ENCODE assay signal across 21 cellular contexts in the genomic region with DNA sequence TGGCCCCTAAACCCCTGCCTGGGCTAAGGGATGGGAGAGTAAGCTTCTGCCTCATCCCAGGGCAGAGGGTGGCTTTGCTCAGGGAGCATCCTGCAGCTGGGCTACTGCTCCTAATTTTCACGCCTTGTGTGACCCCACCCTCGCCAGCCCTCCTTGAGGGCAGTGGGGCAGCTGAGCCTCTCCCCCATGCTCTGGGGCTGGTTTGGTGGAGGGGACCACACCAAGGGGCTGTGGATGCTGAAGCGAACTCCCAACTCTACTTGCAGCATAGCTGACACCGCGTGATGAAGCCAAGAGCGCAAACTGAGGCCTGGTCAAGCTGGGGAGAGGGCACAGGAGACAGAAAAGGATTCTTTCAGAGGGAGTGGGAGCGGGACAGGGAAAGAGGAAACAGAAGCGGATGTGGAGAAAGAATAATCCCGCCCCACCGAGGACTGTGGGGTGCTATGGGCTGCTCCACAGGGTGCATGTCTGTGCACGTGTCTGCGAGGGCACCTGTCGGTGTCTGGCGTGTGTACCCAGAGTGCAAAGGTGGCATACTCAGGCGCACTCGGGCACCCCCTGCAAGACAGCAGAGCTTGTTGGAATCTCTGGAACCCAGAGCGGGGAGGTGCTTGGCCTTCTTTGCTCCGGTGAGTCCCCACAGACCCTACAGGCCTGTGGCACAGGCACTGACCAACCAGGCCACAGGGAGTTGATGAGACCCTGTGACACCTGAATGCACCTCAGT. TPM values are rescaled to one million over a fixed set of nuclear protein-coding genes. Genes with fewer than 3 reads are reported as not detected.
A peak's percentile ranks its signal among the peaks of the same experiment; 100 is the strongest.
DNase-seq lines count a peak whose midpoint lies in the region; ATAC-seq and TF ChIP-seq lines count a peak whose summit lies in the region.
"Had no signal": no experiment of that assay in that cellular context is flagged by ENCODE, and none has a peak within 500 bp of the region (broad histone marks: within the 10 kb centered on the region; RNA-seq: fewer than 3 reads in every experiment).

No MANE protein-coding gene starts in this region.

- peaks cover 0 to 8% (median 0%) of the 10 kb centered on the region in 11 experiments; a peak in 1 of 22 replicates for H4K20me1 ChIP-seq in BLaER1 treated with 17β-estradiol and CSF1 and Interleukin-3, amounts not matched to agents 10 nM and 100 nM

- no peaks in the 10 kb centered on the region for H3K36me3 ChIP-seq in BLaER1 treated with 17β-estradiol and CSF1 and Interleukin-3, amounts not matched to agents 10 nM and 100 nM
- H3K36me3 ChIP-seq: colonic mucosa, ovary, right atrium auricular region, transverse colon had no signal

- H3K4me3 ChIP-seq in BLaER1 treated with 17β-estradiol and CSF1 and Interleukin-3, amounts not matched to agents 10 nM and 100 nM, result no peak overlapping the region
- no peak overlapping the region for H3K4me3 ChIP-seq in coronary artery
- H3K4me3 ChIP-seq: colonic mucosa, ovary, right atrium auricular region, transverse colon had no signal

- peaks cover 9 to 28% (median 16%) of the 10 kb centered on the region in 10 experiments for H3K4me1 ChIP-seq in BLaER1 treated with 17β-estradiol and CSF1 and Interleukin-3, amounts not matched to agents 10 nM and 100 nM
- H3K4me1 ChIP-seq: colonic mucosa, right atrium auricular region had no signal

- H3K9me3 Mint-ChIP-seq in activated CD4-positive, alpha-beta T cell treated with anti-CD3 and anti-CD28 coated beads, Interleukin-2, amount 10 ng/mL, durations not matched to agents 24 days and 14 days, result peaks cover 9% of the 10 kb centered on the region
- H3K9me3 Mint-ChIP-seq in activated T-helper 1 cell treated with anti-CD3 and anti-CD28 coated beads, Interleukin-12 subunit alpha, Interleukin-12 subunit beta, Interleukin-2, Interleukin-4 antibody, amounts not matched to agents 30 ng/mL and 10 ng/mL and 1 ng/mL, durations not matched to agents 14 hours and 24 hours and 36 hours, result no peaks in the 10 kb centered on the region
- no peaks in the 10 kb centered on the region for H3K9me3 Mint-ChIP-seq in natural killer cell treated with Interleukin-12 subunit alpha and Interleukin-12 subunit beta and Interleukin-15 and Interleukin-18, amount 100 ng/mL, for 72 hours
- H3K9me3 Mint-ChIP-seq: activated B cell treated with CpG ODN at 0.5 μM for 24 hours, brain had no signal

- H3K9ac ChIP-seq in BLaER1 treated with 17β-estradiol and CSF1 and Interleukin-3, amounts not matched to agents 10 nM and 100 nM, result no peak overlapping the region

- H3K4me2 ChIP-seq in BLaER1 treated with 17β-estradiol and CSF1 and Interleukin-3, amounts not matched to agents 10 nM and 100 nM, result peak overlapping the region in 7 of 11 experiments; percentile 62 to 92 (median 74); a peak in 7 of 22 replicates

- no peak overlapping the region for H3K4me3 Mint-ChIP-seq in activated CD4-positive, alpha-beta T cell treated with anti-CD3 and anti-CD28 coated beads, Interleukin-2, amount 10 ng/mL, durations not matched to agents 24 days and 14 days
- peak overlapping the region; percentile 22 for H3K4me3 Mint-ChIP-seq in activated T-helper 1 cell treated with anti-CD3 and anti-CD28 coated beads, Interleukin-12 subunit alpha, Interleukin-12 subunit beta, Interleukin-2, Interleukin-4 antibody, amounts not matched to agents 30 ng/mL and 10 ng/mL and 1 ng/mL, durations not matched to agents 14 hours and 24 hours and 36 hours
- no peak overlapping the region for H3K4me3 Mint-ChIP-seq in natural killer cell treated with Interleukin-12 subunit alpha and Interleukin-12 subunit beta and Interleukin-15 and Interleukin-18, amount 100 ng/mL, for 72 hours
- H3K4me3 Mint-ChIP-seq: activated B cell treated with CpG ODN at 0.5 μM for 24 hours, brain had no signal

- no peak for TF ChIP-seq CTCF in coronary artery (IDR thresholded peaks at IDR 0.05)

- no peak for ATAC-seq in natural killer cell treated with Interleukin-12 subunit alpha and Interleukin-12 subunit beta and Interleukin-15 and Interleukin-18, amount 100 ng/mL, for 72 hours

- H3K9me3 ChIP-seq in BLaER1 treated with 17β-estradiol and CSF1 and Interleukin-3, amounts not matched to agents 10 nM and 100 nM (replicated peaks in 1 of 11), result no peaks in the 10 kb centered on the region
- H3K9me3 ChIP-seq: colonic mucosa, ovary, right atrium auricular region, transverse colon had no signal

- peaks cover 12% of the 10 kb centered on the region for H3K27me3 Mint-ChIP-seq in activated CD4-positive, alpha-beta T cell treated with anti-CD3 and anti-CD28 coated beads, Interleukin-2, amount 10 ng/mL, durations not matched to agents 24 days and 14 days
- peaks cover 18% of the 10 kb centered on the region for H3K27me3 Mint-ChIP-seq in activated T-helper 1 cell treated with anti-CD3 and anti-CD28 coated beads, Interleukin-12 subunit alpha, Interleukin-12 subunit beta, Interleukin-2, Interleukin-4 antibody, amounts not matched to agents 30 ng/mL and 10 ng/mL and 1 ng/mL, durations not matched to agents 14 hours and 24 hours and 36 hours (ENCODE audit: insufficient read depth)
- peaks cover 8% of the 10 kb centered on the region in 2 donors for H3K27me3 Mint-ChIP-seq in natural killer cell treated with Interleukin-12 subunit alpha and Interleukin-12 subunit beta and Interleukin-15 and Interleukin-18, amount 100 ng/mL, for 72 hours
- H3K27me3 Mint-ChIP-seq: activated B cell treated with CpG ODN at 0.5 μM for 24 hours had no signal

- H3K4me1 Mint-ChIP-seq in activated CD4-positive, alpha-beta T cell treated with anti-CD3 and anti-CD28 coated beads, Interleukin-2, amount 10 ng/mL, durations not matched to agents 24 days and 14 days, result peaks cover 32% of the 10 kb centered on the region
- peaks cover 47% of the 10 kb centered on the region for H3K4me1 Mint-ChIP-seq in activated T-helper 1 cell treated with anti-CD3 and anti-CD28 coated beads, Interleukin-12 subunit alpha, Interleukin-12 subunit beta, Interleukin-2, Interleukin-4 antibody, amounts not matched to agents 30 ng/mL and 10 ng/mL and 1 ng/mL, durations not matched to agents 14 hours and 24 hours and 36 hours (ENCODE audit: low read depth)
- H3K4me1 Mint-ChIP-seq in natural killer cell treated with Interleukin-12 subunit alpha and Interleukin-12 subunit beta and Interleukin-15 and Interleukin-18, amount 100 ng/mL, for 72 hours (ENCODE audit: low read depth in 2 of 2), result peaks cover 12 to 14% of the 10 kb centered on the region in 2 donors
- H3K4me1 Mint-ChIP-seq: brain had no signal

- H3K36me3 Mint-ChIP-seq in activated CD4-positive, alpha-beta T cell treated with anti-CD3 and anti-CD28 coated beads, Interleukin-2, amount 10 ng/mL, durations not matched to agents 24 days and 14 days (ENCODE audit: low read depth), result no peaks in the 10 kb centered on the region
- no peaks in the 10 kb centered on the region for H3K36me3 Mint-ChIP-seq in activated T-helper 1 cell treated with anti-CD3 and anti-CD28 coated beads, Interleukin-12 subunit alpha, Interleukin-12 subunit beta, Interleukin-2, Interleukin-4 antibody, amounts not matched to agents 30 ng/mL and 10 ng/mL and 1 ng/mL, durations not matched to agents 14 hours and 24 hours and 36 hours (ENCODE audit: low read depth)
- no peaks in the 10 kb centered on the region for H3K36me3 Mint-ChIP-seq in natural killer cell treated with Interleukin-12 subunit alpha and Interleukin-12 subunit beta and Interleukin-15 and Interleukin-18, amount 100 ng/mL, for 72 hours
- H3K36me3 Mint-ChIP-seq: brain had no signal

- DNase-seq in activated CD4-positive, alpha-beta T cell treated with anti-CD3 and anti-CD28 coated beads, Interleukin-2, amount 10 ng/mL, durations not matched to agents 24 days and 14 days, result no peak
- DNase-seq in activated CD4-positive, alpha-beta T cell treated with anti-CD3 and anti-CD28 coated beads for 1 hour, result no peak
- no peak for DNase-seq in activated T-helper 1 cell treated with anti-CD3 and anti-CD28 coated beads, Interleukin-12 subunit alpha, Interleukin-12 subunit beta, Interleukin-2, Interleukin-4 antibody, amounts not matched to agents 30 ng/mL and 10 ng/mL and 1 ng/mL, durations not matched to agents 14 hours and 24 hours and 36 hours (ENCODE audit: low spot score)
- no peak for DNase-seq in natural killer cell treated with Interleukin-12 subunit alpha and Interleukin-12 subunit beta and Interleukin-15 and Interleukin-18, amount 100 ng/mL, for 72 hours (ENCODE audit: low spot score)
- DNase-seq in coronary artery (ENCODE audit: low spot score) (no peak), kidney glomerular epithelial cell (lab: John Stamatoyannopoulos, UW) (no peak)
- DNase-seq in NK-92 treated with Interleukin-12 subunit alpha and Interleukin-12 subunit beta, amount 100 ng/mL, for 24 hours (lab: John Stamatoyannopoulos, UW), result no peak
- DNase-seq: activated B cell treated with CpG ODN at 0.5 μM for 24 hours; colonic mucosa; NCI-H1048; NCI-H187; NCI-H526 treated with DMSO at 0.1 percent for 48 hours; ovary; RPMI8226; stimulated activated CD4-positive, alpha-beta T cell treated with anti-CD3 and anti-CD28 coated beads, Interleukin-4, amount 100 ng/mL, for 24 hours; transverse colon had no signal

- H3K27ac ChIP-seq in BLaER1 treated with 17β-estradiol and CSF1 and Interleukin-3, amounts not matched to agents 10 nM and 100 nM, result peak overlapping the region in 2 of 11 experiments; percentile 52 to 75; a peak in 1 of 22 replicates
- no peak overlapping the region for H3K27ac ChIP-seq in coronary artery
- H3K27ac ChIP-seq: colonic mucosa, ovary, right atrium auricular region had no signal

- H3K27me3 ChIP-seq in BLaER1 treated with 17β-estradiol and CSF1 and Interleukin-3, amounts not matched to agents 10 nM and 100 nM, result no peaks in the 10 kb centered on the region
- H3K27me3 ChIP-seq: colonic mucosa, ovary had no signal

- H3K27ac Mint-ChIP-seq in activated CD4-positive, alpha-beta T cell treated with anti-CD3 and anti-CD28 coated beads, Interleukin-2, amount 10 ng/mL, durations not matched to agents 24 days and 14 days, result peak overlapping the region; percentile 77
- peak overlapping the region; percentile 90 for H3K27ac Mint-ChIP-seq in activated T-helper 1 cell treated with anti-CD3 and anti-CD28 coated beads, Interleukin-12 subunit alpha, Interleukin-12 subunit beta, Interleukin-2, Interleukin-4 antibody, amounts not matched to agents 30 ng/mL and 10 ng/mL and 1 ng/mL, durations not matched to agents 14 hours and 24 hours and 36 hours
- peak overlapping the region; percentile 74 to 85 for H3K27ac Mint-ChIP-seq in natural killer cell treated with Interleukin-12 subunit alpha and Interleukin-12 subunit beta and Interleukin-15 and Interleukin-18, amount 100 ng/mL, for 72 hours
- H3K27ac Mint-ChIP-seq: brain had no signal

- intact Hi-C loops in activated CD4-positive, alpha-beta T cell treated with anti-CD3 and anti-CD28 coated beads, Interleukin-2, amount 10 ng/mL, durations not matched to agents 24 days and 14 days (cut with micrococcal nuclease), result no loop called here
- intact Hi-C loops in activated T-helper 1 cell treated with anti-CD3 and anti-CD28 coated beads, Interleukin-12 subunit alpha, Interleukin-12 subunit beta, Interleukin-2, Interleukin-4 antibody, amounts not matched to agents 30 ng/mL and 10 ng/mL and 1 ng/mL, durations not matched to agents 14 hours and 24 hours and 36 hours (cut with micrococcal nuclease), result no loop called here

RNA-seq across cellular contexts. Expression of a gene that starts 19.4 kb away (rescaled TPM):
- total RNA-seq in activated CD4-positive, alpha-beta T cell treated with anti-CD3 and anti-CD28 coated beads, Interleukin-2, amount 10 ng/mL, durations not matched to agents 24 days and 14 days, result 0.63 and 0.66 TPM in 2 replicates
- 0.78 and 2.0 TPM in 2 replicates for total RNA-seq in activated T-helper 1 cell treated with anti-CD3 and anti-CD28 coated beads, Interleukin-12 subunit alpha, Interleukin-12 subunit beta, Interleukin-2, Interleukin-4 antibody, amounts not matched to agents 30 ng/mL and 10 ng/mL and 1 ng/mL, durations not matched to agents 14 hours and 24 hours and 36 hours
- 1 to 10 TPM in 1 of 2 donors, under 1 TPM in 1; 0.69 to 1.1 TPM for total RNA-seq in natural killer cell treated with Interleukin-12 subunit alpha and Interleukin-12 subunit beta and Interleukin-15 and Interleukin-18, amount 100 ng/mL, for 72 hours
- total RNA-seq: A673, LHCN-M2 had no signal
